Comparison of ENCODE assay signal across 1 cellular context in genomic region chr12:65930114-65930828, GRCh38.
TF ChIP-seq lines count a peak whose summit lies in the region.

No MANE protein-coding gene starts in this region.

TF ChIP-seq in HepG2, 621 proteins besides CTCF, POLR2A, EP300 and RAD21 (continued from another document and continues in another):
- no peak for TF ChIP-seq KIAA2018 (CRISPR knock-in tag; IDR thresholded peaks at IDR 0.05; ENCODE audit: borderline replicate concordance)
- no peak for TF ChIP-seq ZNF639 (CRISPR knock-in tag; conservative IDR thresholded peaks at IDR 0.05)
- TF ChIP-seq HHEX (CRISPR knock-in tag; IDR thresholded peaks at IDR 0.05): peak; percentile 81
- TF ChIP-seq ZNF33A (CRISPR knock-in tag; IDR thresholded peaks at IDR 0.05; ENCODE audit: borderline replicate concordance): no peak
- no peak for TF ChIP-seq IKZF1 (IDR thresholded peaks at IDR 0.05)
- TF ChIP-seq ZFY (CRISPR knock-in tag; IDR thresholded peaks at IDR 0.05): no peak
- peak; percentile 83 for TF ChIP-seq HMG20B (CRISPR knock-in tag; conservative IDR thresholded peaks at IDR 0.05)
- TF ChIP-seq ZNF17 (CRISPR knock-in tag; IDR thresholded peaks at IDR 0.05): no peak
- TF ChIP-seq, protein P1, sequence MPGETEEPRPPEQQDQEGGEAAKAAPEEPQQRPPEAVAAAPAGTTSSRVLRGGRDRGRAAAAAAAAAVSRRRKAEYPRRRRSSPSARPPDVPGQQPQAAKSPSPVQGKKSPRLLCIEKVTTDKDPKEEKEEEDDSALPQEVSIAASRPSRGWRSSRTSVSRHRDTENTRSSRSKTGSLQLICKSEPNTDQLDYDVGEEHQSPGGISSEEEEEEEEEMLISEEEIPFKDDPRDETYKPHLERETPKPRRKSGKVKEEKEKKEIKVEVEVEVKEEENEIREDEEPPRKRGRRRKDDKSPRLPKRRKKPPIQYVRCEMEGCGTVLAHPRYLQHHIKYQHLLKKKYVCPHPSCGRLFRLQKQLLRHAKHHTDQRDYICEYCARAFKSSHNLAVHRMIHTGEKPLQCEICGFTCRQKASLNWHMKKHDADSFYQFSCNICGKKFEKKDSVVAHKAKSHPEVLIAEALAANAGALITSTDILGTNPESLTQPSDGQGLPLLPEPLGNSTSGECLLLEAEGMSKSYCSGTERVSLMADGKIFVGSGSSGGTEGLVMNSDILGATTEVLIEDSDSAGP (CRISPR knock-in tag; IDR thresholded peaks at IDR 0.05; ENCODE audit: borderline replicate concordance): peak; percentile 22; the same call in 1 of the 2 replicates
- TF ChIP-seq ZNF503 (CRISPR knock-in tag; IDR thresholded peaks at IDR 0.05): peak; percentile 95
- no peak for TF ChIP-seq NKX3-1 (CRISPR knock-in tag; IDR thresholded peaks at IDR 0.05)
- TF ChIP-seq CBFB (CRISPR knock-in tag; IDR thresholded peaks at IDR 0.05): 0 out of 2 replicates have a peak, but pooled peaks have one; percentile 43
- no peak for TF ChIP-seq ATF7 (IDR thresholded peaks at IDR 0.05)
- no peak for TF ChIP-seq ATF7 (CRISPR knock-in tag; IDR thresholded peaks at IDR 0.05)
- TF ChIP-seq TBL1XR1 (IDR thresholded peaks at IDR 0.05; ENCODE audit: borderline replicate concordance, low read length, partially characterized antibody): peak; percentile 86
- TF ChIP-seq ZNF570 (CRISPR knock-in tag; IDR thresholded peaks at IDR 0.05; ENCODE audit: borderline replicate concordance): no peak
- no peak for TF ChIP-seq AGO2 (optimal IDR thresholded peaks at IDR 0.05; ENCODE audit: low read depth, low read length)
- TF ChIP-seq ERF (CRISPR knock-in tag; IDR thresholded peaks at IDR 0.05): peak; percentile 96
- TF ChIP-seq HDAC6 (IDR thresholded peaks at IDR 0.05; ENCODE audit: low read depth, low read length): no peak
- TF ChIP-seq MYPOP (CRISPR knock-in tag; IDR thresholded peaks at IDR 0.05): peak; percentile 43; the same call in 1 of the 2 replicates
- TF ChIP-seq, protein P2, sequence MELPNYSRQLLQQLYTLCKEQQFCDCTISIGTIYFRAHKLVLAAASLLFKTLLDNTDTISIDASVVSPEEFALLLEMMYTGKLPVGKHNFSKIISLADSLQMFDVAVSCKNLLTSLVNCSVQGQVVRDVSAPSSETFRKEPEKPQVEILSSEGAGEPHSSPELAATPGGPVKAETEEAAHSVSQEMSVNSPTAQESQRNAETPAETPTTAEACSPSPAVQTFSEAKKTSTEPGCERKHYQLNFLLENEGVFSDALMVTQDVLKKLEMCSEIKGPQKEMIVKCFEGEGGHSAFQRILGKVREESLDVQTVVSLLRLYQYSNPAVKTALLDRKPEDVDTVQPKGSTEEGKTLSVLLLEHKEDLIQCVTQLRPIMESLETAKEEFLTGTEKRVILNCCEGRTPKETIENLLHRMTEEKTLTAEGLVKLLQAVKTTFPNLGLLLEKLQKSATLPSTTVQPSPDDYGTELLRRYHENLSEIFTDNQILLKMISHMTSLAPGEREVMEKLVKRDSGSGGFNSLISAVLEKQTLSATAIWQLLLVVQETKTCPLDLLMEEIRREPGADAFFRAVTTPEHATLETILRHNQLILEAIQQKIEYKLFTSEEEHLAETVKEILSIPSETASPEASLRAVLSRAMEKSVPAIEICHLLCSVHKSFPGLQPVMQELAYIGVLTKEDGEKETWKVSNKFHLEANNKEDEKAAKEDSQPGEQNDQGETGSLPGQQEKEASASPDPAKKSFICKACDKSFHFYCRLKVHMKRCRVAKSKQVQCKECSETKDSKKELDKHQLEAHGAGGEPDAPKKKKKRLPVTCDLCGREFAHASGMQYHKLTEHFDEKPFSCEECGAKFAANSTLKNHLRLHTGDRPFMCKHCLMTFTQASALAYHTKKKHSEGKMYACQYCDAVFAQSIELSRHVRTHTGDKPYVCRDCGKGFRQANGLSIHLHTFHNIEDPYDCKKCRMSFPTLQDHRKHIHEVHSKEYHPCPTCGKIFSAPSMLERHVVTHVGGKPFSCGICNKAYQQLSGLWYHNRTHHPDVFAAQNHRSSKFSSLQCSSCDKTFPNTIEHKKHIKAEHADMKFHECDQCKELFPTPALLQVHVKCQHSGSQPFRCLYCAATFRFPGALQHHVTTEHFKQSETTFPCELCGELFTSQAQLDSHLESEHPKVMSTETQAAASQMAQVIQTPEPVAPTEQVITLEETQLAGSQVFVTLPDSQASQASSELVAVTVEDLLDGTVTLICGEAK (IDR thresholded peaks at IDR 0.05): no peak
- TF ChIP-seq, protein P2 (CRISPR knock-in tag; IDR thresholded peaks at IDR 0.05): peak; percentile 24; the same call in 1 of the 2 replicates
- TF ChIP-seq, protein P3, sequence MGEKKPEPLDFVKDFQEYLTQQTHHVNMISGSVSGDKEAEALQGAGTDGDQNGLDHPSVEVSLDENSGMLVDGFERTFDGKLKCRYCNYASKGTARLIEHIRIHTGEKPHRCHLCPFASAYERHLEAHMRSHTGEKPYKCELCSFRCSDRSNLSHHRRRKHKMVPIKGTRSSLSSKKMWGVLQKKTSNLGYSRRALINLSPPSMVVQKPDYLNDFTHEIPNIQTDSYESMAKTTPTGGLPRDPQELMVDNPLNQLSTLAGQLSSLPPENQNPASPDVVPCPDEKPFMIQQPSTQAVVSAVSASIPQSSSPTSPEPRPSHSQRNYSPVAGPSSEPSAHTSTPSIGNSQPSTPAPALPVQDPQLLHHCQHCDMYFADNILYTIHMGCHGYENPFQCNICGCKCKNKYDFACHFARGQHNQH (CRISPR knock-in tag; IDR thresholded peaks at IDR 0.05): peak; percentile 92
- no peak for TF ChIP-seq IRX3 (CRISPR knock-in tag; IDR thresholded peaks at IDR 0.05; ENCODE audit: borderline replicate concordance, low read depth)
- peak; percentile 63; the same call in 1 of the 2 replicates for TF ChIP-seq ZNF614 (CRISPR knock-in tag; IDR thresholded peaks at IDR 0.05; ENCODE audit: borderline replicate concordance)
- peak; percentile 100 for TF ChIP-seq HOXD1 (CRISPR knock-in tag; IDR thresholded peaks at IDR 0.05)
- TF ChIP-seq ZBTB2 (CRISPR knock-in tag; IDR thresholded peaks at IDR 0.05; ENCODE audit: low read depth): no peak
- peak; percentile 97 for TF ChIP-seq HDAC2 (CRISPR knock-in tag; IDR thresholded peaks at IDR 0.05)
